10 cellular contexts compared by ENCODE assay signal in genomic region chr1:237004116-237004515, GRCh38. TPM values are rescaled to one million over a fixed set of nuclear protein-coding genes. Genes with fewer than 3 reads are reported as not detected.
"Had no signal": no experiment of that assay in that cellular context is flagged by ENCODE, and none has a peak within 500 bp of the region (broad histone marks: within the 10 kb centered on the region; RNA-seq: fewer than 3 reads in every experiment).

MT1HL1 (minus strand) TSS chr1:237004441; CDS start chr1:237004372, 69 bp downstream.

- H3K9me3 ChIP-seq: HAP-1 had no signal

- H3K36me3 ChIP-seq: HAP-1 had no signal

- H3K9ac ChIP-seq: GM23248 had no signal

- DNase-seq: GM23248, HFFc6, KG1 had no signal

- H3K4me1 ChIP-seq: HAP-1 had no signal

- ATAC-seq: HCT116, HepG2 had no signal

- H3K27ac ChIP-seq: GM23248, HL-60 had no signal

- H3K27ac Mint-ChIP-seq: HFFc6, IgD-negative memory B cell had no signal

- H2AFZ ChIP-seq: GM23248 had no signal

- H3K4me3 Mint-ChIP-seq: HFFc6, IgD-negative memory B cell had no signal

- H3K4me1 Mint-ChIP-seq: IgD-negative memory B cell had no signal

- H3K4me3 ChIP-seq: GM23248, HAP-1 had no signal

RNA-seq across cellular contexts. Expression of gene MT1HL1, which starts in this region (rescaled TPM):
- total RNA-seq: GM23248, H1, HepG2, HFFc6, HT1080 had no signal
- polyA plus RNA-seq: GM23248, H1, HepG2, IgD-negative memory B cell had no signal
